1 cellular context compared by ENCODE assay signal in the genomic region with DNA sequence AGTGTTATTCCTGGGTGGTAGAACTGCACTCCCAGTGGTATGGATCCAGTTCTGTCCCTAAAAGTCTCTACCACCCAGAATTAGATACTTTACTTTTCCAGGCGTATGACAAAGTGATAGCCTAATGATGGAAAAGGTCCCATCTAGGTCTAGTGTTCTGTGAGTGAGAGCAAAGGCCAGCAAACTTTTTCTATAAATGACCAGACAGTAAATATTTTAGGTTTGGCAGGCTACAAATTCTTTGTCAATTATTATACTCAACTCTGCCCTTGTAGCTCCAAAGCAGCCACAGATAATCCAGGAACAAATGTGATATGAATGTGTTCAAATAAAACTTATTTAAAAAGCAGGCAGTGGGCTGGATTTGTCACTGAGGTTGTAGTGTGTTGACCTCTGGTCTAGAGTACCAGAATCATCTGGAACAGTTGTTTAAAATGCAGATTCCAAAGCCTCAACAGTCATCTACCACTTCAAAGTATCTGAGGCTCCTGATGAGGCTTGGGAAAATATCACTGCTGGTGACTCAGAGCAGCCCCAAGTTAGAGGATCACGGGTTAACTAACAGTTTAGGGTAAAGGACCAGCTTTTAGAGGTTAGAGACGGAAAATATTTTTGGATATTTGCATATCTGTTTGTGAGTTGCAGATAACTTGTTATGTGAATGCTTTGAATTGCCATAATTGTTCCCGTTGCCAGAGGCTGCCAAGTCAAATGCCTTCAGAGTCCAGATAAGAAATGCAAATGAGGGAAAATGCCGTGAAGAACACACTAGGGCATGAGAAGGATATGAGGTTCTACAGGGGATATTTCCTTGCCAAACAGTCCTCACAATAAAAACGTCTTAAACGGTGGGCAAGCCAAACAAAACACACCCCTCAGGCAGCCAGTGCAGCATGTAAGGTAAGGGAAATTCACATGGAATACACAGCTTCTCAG.
TF ChIP-seq lines count a peak whose summit lies in the region.

No MANE protein-coding gene starts in this region.

TF ChIP-seq in SK-N-SH treated with all-trans-retinoic acid at 6 μM for 48 hours, 23 proteins besides CTCF, POLR2A, EP300 and RAD21:
- TF ChIP-seq, protein P1, sequence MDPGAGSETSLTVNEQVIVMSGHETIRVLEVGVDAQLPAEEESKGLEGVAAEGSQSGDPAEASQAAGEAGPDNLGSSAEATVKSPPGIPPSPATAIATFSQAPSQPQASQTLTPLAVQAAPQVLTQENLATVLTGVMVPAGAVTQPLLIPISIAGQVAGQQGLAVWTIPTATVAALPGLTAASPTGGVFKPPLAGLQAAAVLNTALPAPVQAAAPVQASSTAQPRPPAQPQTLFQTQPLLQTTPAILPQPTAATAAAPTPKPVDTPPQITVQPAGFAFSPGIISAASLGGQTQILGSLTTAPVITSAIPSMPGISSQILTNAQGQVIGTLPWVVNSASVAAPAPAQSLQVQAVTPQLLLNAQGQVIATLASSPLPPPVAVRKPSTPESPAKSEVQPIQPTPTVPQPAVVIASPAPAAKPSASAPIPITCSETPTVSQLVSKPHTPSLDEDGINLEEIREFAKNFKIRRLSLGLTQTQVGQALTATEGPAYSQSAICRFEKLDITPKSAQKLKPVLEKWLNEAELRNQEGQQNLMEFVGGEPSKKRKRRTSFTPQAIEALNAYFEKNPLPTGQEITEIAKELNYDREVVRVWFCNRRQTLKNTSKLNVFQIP (CRISPR knock-in tag; IDR thresholded peaks at IDR 0.05; ENCODE audit: borderline replicate concordance, low read depth) = no peak
- no peak for TF ChIP-seq TCF4 (CRISPR knock-in tag; IDR thresholded peaks at IDR 0.05; ENCODE audit: borderline replicate concordance)
- TF ChIP-seq, protein P2, sequence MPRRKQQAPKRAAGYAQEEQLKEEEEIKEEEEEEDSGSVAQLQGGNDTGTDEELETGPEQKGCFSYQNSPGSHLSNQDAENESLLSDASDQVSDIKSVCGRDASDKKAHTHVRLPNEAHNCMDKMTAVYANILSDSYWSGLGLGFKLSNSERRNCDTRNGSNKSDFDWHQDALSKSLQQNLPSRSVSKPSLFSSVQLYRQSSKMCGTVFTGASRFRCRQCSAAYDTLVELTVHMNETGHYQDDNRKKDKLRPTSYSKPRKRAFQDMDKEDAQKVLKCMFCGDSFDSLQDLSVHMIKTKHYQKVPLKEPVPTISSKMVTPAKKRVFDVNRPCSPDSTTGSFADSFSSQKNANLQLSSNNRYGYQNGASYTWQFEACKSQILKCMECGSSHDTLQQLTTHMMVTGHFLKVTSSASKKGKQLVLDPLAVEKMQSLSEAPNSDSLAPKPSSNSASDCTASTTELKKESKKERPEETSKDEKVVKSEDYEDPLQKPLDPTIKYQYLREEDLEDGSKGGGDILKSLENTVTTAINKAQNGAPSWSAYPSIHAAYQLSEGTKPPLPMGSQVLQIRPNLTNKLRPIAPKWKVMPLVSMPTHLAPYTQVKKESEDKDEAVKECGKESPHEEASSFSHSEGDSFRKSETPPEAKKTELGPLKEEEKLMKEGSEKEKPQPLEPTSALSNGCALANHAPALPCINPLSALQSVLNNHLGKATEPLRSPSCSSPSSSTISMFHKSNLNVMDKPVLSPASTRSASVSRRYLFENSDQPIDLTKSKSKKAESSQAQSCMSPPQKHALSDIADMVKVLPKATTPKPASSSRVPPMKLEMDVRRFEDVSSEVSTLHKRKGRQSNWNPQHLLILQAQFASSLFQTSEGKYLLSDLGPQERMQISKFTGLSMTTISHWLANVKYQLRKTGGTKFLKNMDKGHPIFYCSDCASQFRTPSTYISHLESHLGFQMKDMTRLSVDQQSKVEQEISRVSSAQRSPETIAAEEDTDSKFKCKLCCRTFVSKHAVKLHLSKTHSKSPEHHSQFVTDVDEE (CRISPR knock-in tag; IDR thresholded peaks at IDR 0.05) = no peak
- no peak for TF ChIP-seq ISL1 (CRISPR knock-in tag; IDR thresholded peaks at IDR 0.05)
- no peak for TF ChIP-seq ZNF8 (CRISPR knock-in tag; IDR thresholded peaks at IDR 0.05)
- no peak for TF ChIP-seq BACH2 (CRISPR knock-in tag; IDR thresholded peaks at IDR 0.05; ENCODE audit: borderline replicate concordance)
- TF ChIP-seq ARNTL (CRISPR knock-in tag; IDR thresholded peaks at IDR 0.05; ENCODE audit: borderline replicate concordance, low read depth) = no peak
- TF ChIP-seq RARB (CRISPR knock-in tag; IDR thresholded peaks at IDR 0.05) = no peak
- TF ChIP-seq, protein P3, sequence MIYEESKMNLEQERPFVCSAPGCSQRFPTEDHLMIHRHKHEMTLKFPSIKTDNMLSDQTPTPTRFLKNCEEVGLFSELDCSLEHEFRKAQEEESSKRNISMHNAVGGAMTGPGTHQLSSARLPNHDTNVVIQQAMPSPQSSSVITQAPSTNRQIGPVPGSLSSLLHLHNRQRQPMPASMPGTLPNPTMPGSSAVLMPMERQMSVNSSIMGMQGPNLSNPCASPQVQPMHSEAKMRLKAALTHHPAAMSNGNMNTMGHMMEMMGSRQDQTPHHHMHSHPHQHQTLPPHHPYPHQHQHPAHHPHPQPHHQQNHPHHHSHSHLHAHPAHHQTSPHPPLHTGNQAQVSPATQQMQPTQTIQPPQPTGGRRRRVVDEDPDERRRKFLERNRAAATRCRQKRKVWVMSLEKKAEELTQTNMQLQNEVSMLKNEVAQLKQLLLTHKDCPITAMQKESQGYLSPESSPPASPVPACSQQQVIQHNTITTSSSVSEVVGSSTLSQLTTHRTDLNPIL (CRISPR knock-in tag; IDR thresholded peaks at IDR 0.05; ENCODE audit: low read depth) = no peak
- no peak for TF ChIP-seq ZFP30 (CRISPR knock-in tag; IDR thresholded peaks at IDR 0.05)
- TF ChIP-seq CSDC2 (CRISPR knock-in tag; IDR thresholded peaks at IDR 0.05) = no peak
- TF ChIP-seq TOX (CRISPR knock-in tag; IDR thresholded peaks at IDR 0.05; ENCODE audit: borderline replicate concordance) = no peak
- TF ChIP-seq ZFP3 (CRISPR knock-in tag; IDR thresholded peaks at IDR 0.05) = no peak
- TF ChIP-seq PPARA (CRISPR knock-in tag; IDR thresholded peaks at IDR 0.05; ENCODE audit: borderline replicate concordance) = no peak
- no peak for TF ChIP-seq OSR1 (CRISPR knock-in tag; IDR thresholded peaks at IDR 0.05)
- no peak for TF ChIP-seq ZNF565 (CRISPR knock-in tag; conservative IDR thresholded peaks at IDR 0.05; ENCODE audit: low read depth)
